In the genomic region with DNA sequence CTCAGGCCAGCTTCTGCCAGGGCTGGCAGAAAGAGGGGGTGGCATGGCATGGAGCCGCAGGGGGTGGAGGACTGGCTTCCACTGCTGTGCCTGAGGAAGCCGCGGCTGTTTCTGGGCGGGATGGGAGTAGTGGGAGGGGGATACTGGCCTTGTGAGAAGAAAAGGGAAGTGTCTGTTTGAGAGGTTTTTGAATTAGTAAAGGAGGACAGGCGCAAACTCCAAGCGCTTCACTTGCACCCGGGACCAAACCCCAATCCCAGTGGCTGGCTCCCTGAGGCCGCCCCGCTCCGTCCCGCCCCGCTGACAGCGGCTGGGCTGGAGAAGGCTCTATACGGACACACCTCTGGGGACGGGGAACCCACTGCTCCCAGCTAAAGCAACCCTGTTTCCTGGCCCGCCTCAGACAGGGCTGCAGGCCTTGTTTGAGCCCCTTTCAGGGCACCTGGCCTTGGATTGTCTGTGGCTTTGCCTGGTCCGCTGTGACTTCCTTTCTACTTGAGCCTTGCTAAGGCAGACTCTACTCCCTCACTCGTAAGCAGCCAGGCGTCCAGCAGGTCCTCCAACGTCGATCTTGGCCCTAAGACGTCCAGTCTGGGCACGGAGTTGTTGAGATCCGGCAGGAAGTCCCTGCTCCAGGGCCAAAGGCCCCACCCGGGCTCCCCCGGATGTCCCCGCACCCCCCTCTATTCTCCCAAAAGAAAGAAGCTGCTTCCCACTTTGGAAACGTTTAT, we compare ENCODE assay signal across 8 cellular contexts. TPM values are rescaled to one million over a fixed set of nuclear protein-coding genes. Genes with fewer than 3 reads are reported as not detected.
A peak's percentile ranks its signal among the peaks of the same experiment; 100 is the strongest.
DNase-seq lines count a peak whose midpoint lies in the region; ATAC-seq and TF ChIP-seq lines count a peak whose summit lies in the region.

No MANE protein-coding gene starts in this region.

- no peaks in the 10 kb centered on the region for H3K27me3 ChIP-seq in BLaER1 treated with 17β-estradiol and CSF1 and Interleukin-3, amounts not matched to agents 10 nM and 100 nM

- BruUV-seq in OCI-LY7 (replicated peaks; lab: Mats Ljungman, UMichigan): no TSS peak

- POLR2A ChIA-PET in OCI-LY7 (lab: Charles Lee): interaction anchor here (0.6 to 2.6 kb wide), 8 partner anchors 12 to 457 kb away, joined by 3 to 5 read pairs (median 4); a partner anchor contains a TSS

- ATAC-seq in GM21360 (IDR thresholded peaks at IDR 0.05; ENCODE audit: unreplicated experiment): peak; percentile 13
- ATAC-seq in omental fat pad (ENCODE audit: low FRiP score): peak; percentile 12

- peak overlapping the region in 10 of 11 experiments; percentile 44 to 92 (median 84); a peak in 21 of 22 replicates for H3K27ac ChIP-seq in BLaER1 treated with 17β-estradiol and CSF1 and Interleukin-3, amounts not matched to agents 10 nM and 100 nM
- no peak overlapping the region for H3K27ac ChIP-seq in OCI-LY7 (ENCODE audit: low read depth, low read length, poor library complexity, severe bottlenecking)

- intact Hi-C loops in OCI-LY7 (cut with micrococcal nuclease; ENCODE audit: unreplicated experiment): loop anchor here (5.0 kb wide), 1 partner anchor 43 kb away; a partner anchor contains a TSS

- H3K9ac ChIP-seq in BLaER1 treated with 17β-estradiol and CSF1 and Interleukin-3, amounts not matched to agents 10 nM and 100 nM: peak overlapping the region; percentile 20 to 84 (median 82); a peak in 21 of 22 replicates

- CTCF ChIA-PET in OCI-LY7 (lab: Charles Lee; ENCODE audit: unreplicated experiment): interaction anchor here (0.7 to 1.1 kb wide), 5 partner anchors 42 to 269 kb away, joined by 3 to 5 read pairs (median 3); a partner anchor contains a TSS

- no peaks in the 10 kb centered on the region for H3K36me3 ChIP-seq in BLaER1 treated with 17β-estradiol and CSF1 and Interleukin-3, amounts not matched to agents 10 nM and 100 nM
- H3K36me3 ChIP-seq in OCI-LY7 (ENCODE audit: insufficient read depth, low read length): no peaks in the 10 kb centered on the region

- TF ChIP-seq CTCF in OCI-LY7 (conservative IDR thresholded peaks at IDR 0.05; ENCODE audit: low read length): no peak
- no peak for TF ChIP-seq CTCF in epithelial cell of proximal tubule (conservative IDR thresholded peaks at IDR 0.05; ENCODE audit: low read depth, low read length)
- no peak for TF ChIP-seq CTCF in omental fat pad (IDR thresholded peaks at IDR 0.05)

- no peaks in the 10 kb centered on the region for H3K79me2 ChIP-seq in OCI-LY7 (ENCODE audit: insufficient read depth, low read depth, low read length)

- peak overlapping the region; percentile 37 to 70 (median 58) for H3K4me3 ChIP-seq in BLaER1 treated with 17β-estradiol and CSF1 and Interleukin-3, amounts not matched to agents 10 nM and 100 nM
- H3K4me3 ChIP-seq in OCI-LY7 (ENCODE audit: low read depth, low read length, poor library complexity, severe bottlenecking) (peak overlapping the region; percentile 41), epithelial cell of proximal tubule (ENCODE audit: low read depth, low read length) (peak overlapping the region; percentile 33)

- no peaks in the 10 kb centered on the region for H3K9me2 ChIP-seq in OCI-LY7 (ENCODE audit: insufficient read depth, low read length)

- H3K9me3 ChIP-seq in BLaER1 treated with 17β-estradiol and CSF1 and Interleukin-3, amounts not matched to agents 10 nM and 100 nM (replicated peaks in 1 of 11): no peaks in the 10 kb centered on the region
- H3K9me3 ChIP-seq in OCI-LY7 (ENCODE audit: low read length): no peaks in the 10 kb centered on the region

- H3K4me1 ChIP-seq in BLaER1 treated with 17β-estradiol and CSF1 and Interleukin-3, amounts not matched to agents 10 nM and 100 nM: peaks cover 19 to 35% (median 31%) of the 10 kb centered on the region in 10 experiments
- peaks cover 13% of the 10 kb centered on the region for H3K4me1 ChIP-seq in OCI-LY7 (ENCODE audit: insufficient read depth, low read length, poor library complexity, severe bottlenecking)

- H2AFZ ChIP-seq in OCI-LY7 (ENCODE audit: low read length): peak overlapping the region; percentile 80

- H4K20me1 ChIP-seq in BLaER1 treated with 17β-estradiol and CSF1 and Interleukin-3, amounts not matched to agents 10 nM and 100 nM: no peaks in the 10 kb centered on the region
- no peaks in the 10 kb centered on the region for H4K20me1 ChIP-seq in OCI-LY7 (ENCODE audit: insufficient read depth, low read length)

- DNase-seq in OCI-LY7 (ENCODE audit: low spot score) (peak; percentile 27), epithelial cell of proximal tubule (ENCODE audit: low read depth) (no peak), omental fat pad (ENCODE audit: low spot score) (no peak), hepatic stellate cell (ENCODE audit: low spot score) (no peak), SW480 (ENCODE audit: low spot score) (no peak), AG08395 (ENCODE audit: low spot score) (no peak)

- H3K4me2 ChIP-seq in BLaER1 treated with 17β-estradiol and CSF1 and Interleukin-3, amounts not matched to agents 10 nM and 100 nM: peak overlapping the region; percentile 84 to 99 (median 93)
- H3K4me2 ChIP-seq in OCI-LY7 (ENCODE audit: low read length): peak overlapping the region; percentile 59

RNA-seq across cellular contexts. Expression of a gene that starts 2.2 kb away (rescaled TPM):
- total RNA-seq in OCI-LY7 (2014; rRNA removed; shearing (Covaris generic)): 0.22 TPM in 1 of 2 replicates, not detected in the other
- 0.41 TPM in 1 of 2 replicates, not detected in the other for total RNA-seq in OCI-LY7 (2022)
- total RNA-seq in epithelial cell of proximal tubule: not detected in 2 replicates
- total RNA-seq in omental fat pad: 1 to 10 TPM in 2 of 4 donors, not detected in 2; 1.0 to 1.1 TPM

RNA-seq across cellular contexts. Expression of a gene that starts 5.5 kb away (rescaled TPM):
- total RNA-seq in OCI-LY7 (2014; rRNA removed; shearing (Covaris generic)): not detected in 2 replicates
- total RNA-seq in OCI-LY7 (2022): not detected in 2 replicates
- total RNA-seq in epithelial cell of proximal tubule: not detected in 2 replicates
- total RNA-seq in omental fat pad: 1 to 10 TPM in 1 of 4 donors, not detected in 3; 3.5 TPM

RNA-seq across cellular contexts. Expression of a gene that starts 12.1 kb away (rescaled TPM):
- not detected in 2 replicates for total RNA-seq in OCI-LY7 (2014; rRNA removed; shearing (Covaris generic))
- total RNA-seq in OCI-LY7 (2022) (not detected in 2 replicates), epithelial cell of proximal tubule (not detected in 2 replicates), omental fat pad (1 to 10 TPM in 1 of 4 donors, not detected in 3; 1.1 TPM)

RNA-seq across cellular contexts. Expression of a gene that starts 43.5 kb away (rescaled TPM):
- not detected in 2 replicates for total RNA-seq in OCI-LY7 (2014; rRNA removed; shearing (Covaris generic))
- not detected in 2 replicates for total RNA-seq in OCI-LY7 (2022)
- not detected in 2 replicates for total RNA-seq in epithelial cell of proximal tubule
- not detected for total RNA-seq in omental fat pad

RNA-seq across cellular contexts. Expression of a gene that starts 47.4 kb away (rescaled TPM):
- 57.4 and 65.0 TPM in 2 replicates for total RNA-seq in OCI-LY7 (2014; rRNA removed; shearing (Covaris generic))
- total RNA-seq in OCI-LY7 (2022) (56.4 and 67.5 TPM in 2 replicates), epithelial cell of proximal tubule (39.4 and 64.4 TPM in 2 replicates), omental fat pad (10 to 100 TPM; 23.5 to 83.9 (median 54.6) TPM)
